In genomic region chr19:14529254-14530004, GRCh38 we compare ENCODE assay signal across 1 cellular context.
TF ChIP-seq lines count a peak whose summit lies in the region.

Gene TECR (plus strand): TSS chr19:14529594. CDS start chr19:14529697, 103 bp downstream.

TF ChIP-seq in HepG2, 621 proteins besides CTCF, POLR2A, EP300 and RAD21 (continued from another document and continues in another):
- TF ChIP-seq SKI (IDR thresholded peaks at IDR 0.05; ENCODE audit: partially characterized antibody) = no peak
- no peak for TF ChIP-seq STAT5B (CRISPR knock-in tag; IDR thresholded peaks at IDR 0.05)
- no peak for TF ChIP-seq ZNF382 (CRISPR knock-in tag; IDR thresholded peaks at IDR 0.05; ENCODE audit: borderline replicate concordance)
- TF ChIP-seq MTF1 (CRISPR knock-in tag; IDR thresholded peaks at IDR 0.05) = no peak
- no peak for TF ChIP-seq CHD4 (IDR thresholded peaks at IDR 0.05; ENCODE audit: borderline replicate concordance, low read length)
- peak; percentile 66; the same call in 1 of the 2 replicates for TF ChIP-seq ZNF768 (CRISPR knock-in tag; IDR thresholded peaks at IDR 0.05)
- TF ChIP-seq ZFP41 (CRISPR knock-in tag; IDR thresholded peaks at IDR 0.05; ENCODE audit: borderline replicate concordance) = 0 out of 2 replicates have a peak, but pooled peaks have one; percentile 19
- no peak for TF ChIP-seq U2AF1 (optimal IDR thresholded peaks at IDR 0.05; ENCODE audit: low read depth, low read length)
- no peak for TF ChIP-seq ZNF770 (CRISPR knock-in tag; IDR thresholded peaks at IDR 0.05)
- peak; percentile 18; the same call in 1 of the 2 replicates for TF ChIP-seq ZBED4 (CRISPR knock-in tag; IDR thresholded peaks at IDR 0.05; ENCODE audit: borderline replicate concordance)
- TF ChIP-seq HNRNPL (IDR thresholded peaks at IDR 0.05; ENCODE audit: low read depth, low read length) = 0 out of 2 replicates have a peak, but pooled peaks have one; percentile 39
- TF ChIP-seq MLX (CRISPR knock-in tag; IDR thresholded peaks at IDR 0.05) = no peak
- TF ChIP-seq ZNF792 (CRISPR knock-in tag; IDR thresholded peaks at IDR 0.05) = peak; percentile 70
- TF ChIP-seq ZNF280B (CRISPR knock-in tag; IDR thresholded peaks at IDR 0.05; ENCODE audit: borderline replicate concordance) = peak; percentile 23; the same call in 1 of the 2 replicates
- TF ChIP-seq CCDC6 (CRISPR knock-in tag; IDR thresholded peaks at IDR 0.05) = peak; percentile 70; the same call in 1 of the 2 replicates
- TF ChIP-seq ZNF331 (CRISPR knock-in tag; IDR thresholded peaks at IDR 0.05) = no peak; the same call in 1 of the 2 replicates
- TF ChIP-seq ZMYM2 (CRISPR knock-in tag; IDR thresholded peaks at IDR 0.05) = peak; percentile 57; the same call in 1 of the 2 replicates
- no peak for TF ChIP-seq PAWR (CRISPR knock-in tag; IDR thresholded peaks at IDR 0.05; ENCODE audit: borderline replicate concordance)
- TF ChIP-seq STAT6 (CRISPR knock-in tag; IDR thresholded peaks at IDR 0.05; ENCODE audit: borderline replicate concordance) = no peak; the same call in 1 of the 2 replicates
- peak; percentile 88; the same call in 1 of the 2 replicates for TF ChIP-seq ZNF136 (CRISPR knock-in tag; IDR thresholded peaks at IDR 0.05; ENCODE audit: low read depth)
- no peak for TF ChIP-seq SIX1 (CRISPR knock-in tag; IDR thresholded peaks at IDR 0.05; ENCODE audit: borderline replicate concordance)
- TF ChIP-seq ZBTB26 (CRISPR knock-in tag; IDR thresholded peaks at IDR 0.05; ENCODE audit: borderline replicate concordance) = 0 out of 2 replicates have a peak, but pooled peaks have one; percentile 45
- no peak for TF ChIP-seq GTF2F1 (IDR thresholded peaks at IDR 0.05; ENCODE audit: low read length)
- no peak for TF ChIP-seq RBM22 (optimal IDR thresholded peaks at IDR 0.05; ENCODE audit: low read length)
- TF ChIP-seq FOXO1 (CRISPR knock-in tag; IDR thresholded peaks at IDR 0.05) = no peak; the same call in 1 of the 2 replicates
- no peak; the same call in 1 of the 2 replicates for TF ChIP-seq CREBL2 (CRISPR knock-in tag; IDR thresholded peaks at IDR 0.05; ENCODE audit: borderline replicate concordance)
- peak; percentile 66; the same call in 1 of the 2 replicates for TF ChIP-seq ZNF333 (CRISPR knock-in tag; IDR thresholded peaks at IDR 0.05; ENCODE audit: borderline replicate concordance)
- no peak for TF ChIP-seq ZNF33B (CRISPR knock-in tag; IDR thresholded peaks at IDR 0.05)
- peak; percentile 91 for TF ChIP-seq ZNF839 (CRISPR knock-in tag; IDR thresholded peaks at IDR 0.05; ENCODE audit: borderline replicate concordance)
- TF ChIP-seq ZNF503 (CRISPR knock-in tag; IDR thresholded peaks at IDR 0.05) = no peak
- TF ChIP-seq ZNF354B (CRISPR knock-in tag; IDR thresholded peaks at IDR 0.05) = no peak
- no peak; the same call in 1 of the 2 replicates for TF ChIP-seq ZNF816 (CRISPR knock-in tag; IDR thresholded peaks at IDR 0.05; ENCODE audit: borderline replicate concordance)
- TF ChIP-seq SP4 (CRISPR knock-in tag; IDR thresholded peaks at IDR 0.05) = peak; percentile 98
- TF ChIP-seq RBM39 (IDR thresholded peaks at IDR 0.05; ENCODE audit: low read depth, low read length, poor library complexity, severe bottlenecking) = peak; percentile 28
- peak; percentile 73 for TF ChIP-seq SP5 (CRISPR knock-in tag; IDR thresholded peaks at IDR 0.05; ENCODE audit: borderline replicate concordance, low read depth)
- peak; percentile 58; the same call in 1 of the 2 replicates for TF ChIP-seq PITX1 (CRISPR knock-in tag; IDR thresholded peaks at IDR 0.05)
- TF ChIP-seq TRAFD1 (CRISPR knock-in tag; IDR thresholded peaks at IDR 0.05; ENCODE audit: borderline replicate concordance) = no peak
- TF ChIP-seq NAIF1 (CRISPR knock-in tag; IDR thresholded peaks at IDR 0.05; ENCODE audit: borderline replicate concordance) = no peak
- TF ChIP-seq ZNF180 (CRISPR knock-in tag; IDR thresholded peaks at IDR 0.05; ENCODE audit: borderline replicate concordance, low read depth) = 0 out of 2 replicates have a peak, but pooled peaks have one; percentile 24
